18 cellular contexts compared by ENCODE assay signal in genomic region chr11:34308049-34308692, GRCh38. TPM values are rescaled to one million over a fixed set of nuclear protein-coding genes. Genes with fewer than 3 reads are reported as not detected.
A peak's percentile ranks its signal among the peaks of the same experiment; 100 is the strongest.
DNase-seq lines count a peak whose midpoint lies in the region; ATAC-seq and TF ChIP-seq lines count a peak whose summit lies in the region.
"Had no signal": no experiment of that assay in that cellular context is flagged by ENCODE, and none has a peak within 500 bp of the region (broad histone marks: within the 10 kb centered on the region; RNA-seq: fewer than 3 reads in every experiment).

No MANE protein-coding gene starts in this region.

- H3K4me3 ChIP-seq in GM23248 (no peak overlapping the region), mesendoderm (ENCODE audit: low read length) (no peak overlapping the region), lower leg skin (ENCODE audit: low read depth, poor library complexity, severe bottlenecking) (no peak overlapping the region)
- H3K4me3 ChIP-seq: esophagus squamous epithelium, left ventricle myocardium inferior, upper lobe of left lung had no signal

- H2BK120ac ChIP-seq in mesendoderm (ENCODE audit: low read depth, low read length): no peak overlapping the region

- peaks cover 24% of the 10 kb centered on the region for H3K4me1 ChIP-seq in GM23248 (ENCODE audit: insufficient read depth)
- H3K4me1 ChIP-seq in mesendoderm (ENCODE audit: control insufficient read depth, low read depth, low read length): peaks cover 7% of the 10 kb centered on the region
- H3K4me1 ChIP-seq: BE2C had no signal

- no peak overlapping the region for H3K56ac ChIP-seq in mesendoderm (ENCODE audit: low read length)

- peaks cover 42% of the 10 kb centered on the region for H3K4me1 Mint-ChIP-seq in WTC11

- CTCF ChIA-PET in WTC11 (lab: Charles Lee): interaction anchor here (0.7 to 4.6 kb wide), 2 partner anchors 46 to 134 kb away, joined by 3 to 21 read pairs; no protein-coding TSS in a partner anchor

- POLR2A ChIA-PET in WTC11 (lab: Charles Lee): no interaction called here

- H2AK5ac ChIP-seq in mesendoderm (ENCODE audit: low read length): no peak overlapping the region

- H3K27me3 ChIP-seq in GM23248 (replicated peaks; ENCODE audit: insufficient read depth) (no peaks in the 10 kb centered on the region), mesendoderm (ENCODE audit: insufficient read depth, low read length, poor library complexity) (no peaks in the 10 kb centered on the region)
- H3K27me3 ChIP-seq: BE2C, esophagus squamous epithelium, upper lobe of left lung had no signal

- no peaks in the 10 kb centered on the region for H3K9me3 ChIP-seq in GM23248 (ENCODE audit: low read depth)
- H3K9me3 ChIP-seq: BE2C, esophagus squamous epithelium, left ventricle myocardium inferior, upper lobe of left lung had no signal

- H3K36me3 Mint-ChIP-seq in WTC11: no peaks in the 10 kb centered on the region

- H4K20me1 ChIP-seq in GM23248 (ENCODE audit: insufficient read depth): no peaks in the 10 kb centered on the region

- no peak for TF ChIP-seq POLR2A in lower leg skin (IDR thresholded peaks at IDR 0.05)

- no peaks in the 10 kb centered on the region for H3K79me1 ChIP-seq in mesendoderm (ENCODE audit: low read length)

- H3K23ac ChIP-seq in mesendoderm (ENCODE audit: low read length): no peak overlapping the region

- H4K8ac ChIP-seq in mesendoderm (ENCODE audit: low read depth, low read length): no peak overlapping the region

- H3K9me3 Mint-ChIP-seq in WTC11: no peaks in the 10 kb centered on the region

- peaks cover 50% of the 10 kb centered on the region for H3K79me2 ChIP-seq in GM23248 (ENCODE audit: insufficient read depth)
- H3K79me2 ChIP-seq in mesendoderm (ENCODE audit: control insufficient read depth, insufficient read depth, low read length): no peaks in the 10 kb centered on the region

- peak overlapping the region; percentile 80 for H3K27ac Mint-ChIP-seq in WTC11

- in situ Hi-C loops in Caki2 (cut with HindIII; ENCODE audit: low pct_unique_long_range_greater_than_20kb, low sequenced_read_pairs): no loop called here
- in situ Hi-C loops in GM23248 (cut with MboI): no loop called here

- no peak overlapping the region for H3K4me3 Mint-ChIP-seq in WTC11

- H3K18ac ChIP-seq in mesendoderm (ENCODE audit: low read length): no peak overlapping the region

- intact Hi-C loops in lower leg skin (cut with DNase I; ENCODE audit: low total_unique reads): no loop called here

- H2AFZ ChIP-seq in GM23248: no peak overlapping the region

- H3K4ac ChIP-seq in mesendoderm (ENCODE audit: low read depth, low read length): no peak overlapping the region

- H2BK15ac ChIP-seq in mesendoderm (replicated peaks; ENCODE audit: low read depth): no peak overlapping the region

- H3K9ac ChIP-seq in GM23248 (peak overlapping the region; percentile 56), mesendoderm (ENCODE audit: low read length) (no peak overlapping the region)

- H3K9me2 ChIP-seq in GM23248 (ENCODE audit: insufficient read depth): no peaks in the 10 kb centered on the region

- H3K27me3 Mint-ChIP-seq in WTC11 (ENCODE audit: low read depth): no peaks in the 10 kb centered on the region

- H3F3A ChIP-seq in GM23248 (ENCODE audit: insufficient read depth): peaks cover 20% of the 10 kb centered on the region

- whole genome bisulfite sequencing in GM23248 (ENCODE audit: low coverage in 1 of 2, low lambda C conversion rate in 2 of 2, missing lambda C conversion rate in 2 of 2), 2 experiments: 46 to 48% methylated on average over 5 of the region's 5 CpGs
- WGBS in mesendoderm (ENCODE audit: extremely low coverage, insufficient coverage, low lambda C conversion rate): no CpG with 5 or more reads among the region's 5 CpGs
- 59 to 62% methylated on average over 5 of the region's 5 CpGs for WGBS in lower leg skin, 2 donors

- H3K4me2 ChIP-seq in GM23248 (ENCODE audit: unreplicated experiment) (peak overlapping the region; percentile 65), mesendoderm (ENCODE audit: low read length) (no peak overlapping the region)

- no peak for ATAC-seq in WTC11

- no peak overlapping the region for H2BK5ac ChIP-seq in mesendoderm (ENCODE audit: low read length)

- no peak overlapping the region for H4K5ac ChIP-seq in mesendoderm (ENCODE audit: low read length)

- H3K27ac ChIP-seq in GM23248 (peak overlapping the region; percentile 82), mesendoderm (ENCODE audit: low read depth, low read length) (no peak overlapping the region)
- H3K27ac ChIP-seq: left ventricle myocardium inferior had no signal

- no peak for TF ChIP-seq CTCF in WTC11 (IDR thresholded peaks at IDR 0.05)
- TF ChIP-seq CTCF in lower leg skin (IDR thresholded peaks at IDR 0.05): no peak

- H3K36me3 ChIP-seq in GM23248 (ENCODE audit: low read depth): no peaks in the 10 kb centered on the region
- no peaks in the 10 kb centered on the region for H3K36me3 ChIP-seq in mesendoderm (ENCODE audit: control insufficient read depth, insufficient read depth, low read length)
- H3K36me3 ChIP-seq: BE2C, esophagus squamous epithelium, left ventricle myocardium inferior, upper lobe of left lung had no signal

- DNase-seq in Caki2 (ENCODE audit: low read depth): peak; percentile 35
- DNase-seq in GM23248: peak; percentile 66
- no peak for DNase-seq in WTC11 (ENCODE audit: low spot score)
- peak; percentile 29 for DNase-seq in mesendoderm
- no peak for DNase-seq in activated CD8-positive, alpha-beta memory T cell treated with anti-CD3 and anti-CD28 coated beads, Interleukin-2, amount 50 U/mL, for 4 hours
- DNase-seq in inferior parietal cortex (ENCODE audit: extremely low spot score): no peak
- no peak for DNase-seq in lower leg skin (ENCODE audit: low spot score in 2 of 2)
- DNase-seq: activated CD4-positive, alpha-beta T cell treated with anti-CD3 and anti-CD28 coated beads, Interleukin-2, amount 50 U/mL, for 1 hour; BE2C; esophagus squamous epithelium; GDM1; left ventricle myocardium inferior; NCI-H1105 treated with DMSO at 0.1 percent for 48 hours; NCI-H2081 treated with DMSO at 0.1 percent for 48 hours; NCI-H446 treated with DMSO at 0.1 percent for 48 hours; occipital lobe; stimulated activated naive CD4-positive, alpha-beta T cell treated with Interleukin-2 at 50 U/mL for 16 hours; upper lobe of left lung had no signal

TF ChIP-seq in WTC11, 78 proteins besides CTCF, POLR2A, EP300 and RAD21 (continues in another document):
- TF ChIP-seq E2F5 (CRISPR knock-in tag; IDR thresholded peaks at IDR 0.05): no peak
- no peak for TF ChIP-seq HMGA2 (CRISPR knock-in tag; IDR thresholded peaks at IDR 0.05)
- TF ChIP-seq MYBL2 (CRISPR knock-in tag; IDR thresholded peaks at IDR 0.05): no peak
- TF ChIP-seq STAT6 (CRISPR knock-in tag; conservative IDR thresholded peaks at IDR 0.05; ENCODE audit: low read depth): no peak
- no peak for TF ChIP-seq ZNF423 (CRISPR knock-in tag; IDR thresholded peaks at IDR 0.05)
- no peak for TF ChIP-seq FOXP4 (CRISPR knock-in tag; IDR thresholded peaks at IDR 0.05)
- no peak for TF ChIP-seq GTF2I (CRISPR knock-in tag; conservative IDR thresholded peaks at IDR 0.05)
- TF ChIP-seq RELA (CRISPR knock-in tag; IDR thresholded peaks at IDR 0.05; ENCODE audit: borderline replicate concordance): no peak
- TF ChIP-seq IRF2 (CRISPR knock-in tag; IDR thresholded peaks at IDR 0.05; ENCODE audit: borderline replicate concordance, low read depth): no peak

RNA-seq across cellular contexts. Expression of gene ABTB2, which starts 49.6 kb away (rescaled TPM):
- 6.0 and 6.3 TPM in 2 replicates for total RNA-seq in Caki2 (2014; rRNA removed; shearing (Covaris generic); ENCODE audit: low replicate concordance)
- 9.9 and 12.4 TPM in 2 replicates for total RNA-seq in GM23248 (2014; rRNA removed; shearing (Covaris generic))
- polyA plus RNA-seq in GM23248 (2016; fragmentation: Nextera tagmentation; extraction: Ambion mirVana): 8.4 and 8.7 TPM in 2 replicates
- 7.9 to 12.8 TPM (median 8.4 TPM) in 3 replicates for total RNA-seq in WTC11 (2021)
- 2.6 TPM for polyA plus RNA-seq in mesendoderm (2013, experiment 1 of 2)
- 2.5 TPM for polyA plus RNA-seq in mesendoderm (2013, experiment 2 of 2)
- total RNA-seq in lower leg skin: 10 to 100 TPM in 2 of 4 donors, 1 to 10 TPM in 2; 6.1 to 24.2 (median 11.1) TPM

Comparison
In these comparisons a context has a peak if more than half of its experiments do, and no peak if none do; other contexts are left out.
1. DNase-seq: peak in Caki2 (single experiment), GM23248 (single experiment) and mesendoderm (single experiment); none in WTC11 (single experiment), activated CD8-positive, alpha-beta memory T cell treated with anti-CD3 and anti-CD28 coated beads, Interleukin-2, amount 50 U/mL, for 4 hours (single experiment), inferior parietal cortex (single experiment) and lower leg skin (0 of 2).